Comparison of ENCODE assay signal across 27 cellular contexts in the genomic region with DNA sequence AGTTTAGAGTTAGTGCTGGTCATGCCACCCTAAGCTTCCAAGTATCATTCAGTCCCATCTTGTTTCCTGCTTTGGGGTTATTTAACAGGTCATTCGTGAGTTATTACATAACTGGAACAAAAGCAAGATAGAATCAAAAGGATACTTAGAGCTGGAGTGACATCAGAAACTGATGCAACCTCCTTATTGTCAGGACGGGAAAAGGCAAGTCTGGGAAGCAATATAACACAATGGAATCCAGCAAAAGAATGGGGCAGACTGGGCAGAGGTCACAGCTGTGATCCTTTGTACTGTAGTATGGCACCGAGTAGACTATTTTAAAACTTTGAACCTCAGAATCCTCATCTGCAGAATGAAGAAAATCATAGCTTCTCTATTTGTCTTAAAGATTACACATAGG. TPM values are rescaled to one million over a fixed set of nuclear protein-coding genes. Genes with fewer than 3 reads are reported as not detected.
A peak's percentile ranks its signal among the peaks of the same experiment; 100 is the strongest.
DNase-seq lines count a peak whose midpoint lies in the region; ATAC-seq and TF ChIP-seq lines count a peak whose summit lies in the region.
"Had no signal": no experiment of that assay in that cellular context is flagged by ENCODE, and none has a peak within 500 bp of the region (broad histone marks: within the 10 kb centered on the region; RNA-seq: fewer than 3 reads in every experiment).

No MANE protein-coding gene starts in this region.

- H3K9me3 ChIP-seq in mammary epithelial cell (replicated peaks; ENCODE audit: insufficient read depth, low read length), result no peaks in the 10 kb centered on the region
- no peaks in the 10 kb centered on the region for H3K9me3 ChIP-seq in psoas muscle
- H3K9me3 ChIP-seq: adrenal gland, heart right ventricle, right atrium auricular region, SJCRH30, vagina had no signal

- H4K20me1 ChIP-seq in mammary epithelial cell (ENCODE audit: insufficient read depth, low read length), result no peaks in the 10 kb centered on the region

- no TSS peak for BruUV-seq in mammary epithelial cell (replicated peaks; lab: Mats Ljungman, UMichigan)

- 38% methylated on average over 3 of the region's 3 CpGs for WGBS in mammary epithelial cell (ENCODE audit: low coverage, missing lambda C conversion rate)
- 56 to 81% (median 60%) methylated on average over 3 of the region's 3 CpGs for WGBS in psoas muscle, 3 donors

- H3K4me1 ChIP-seq in ACC112 (ENCODE audit: control insufficient read depth, insufficient read depth, low read length, unreplicated experiment) (peaks cover 14% of the 10 kb centered on the region), mammary epithelial cell (ENCODE audit: insufficient read depth, low read length) (peaks cover 6% of the 10 kb centered on the region), psoas muscle (peaks cover 19% of the 10 kb centered on the region)
- H3K4me1 ChIP-seq: foreskin keratinocyte had no signal

- CTCF ChIA-PET in mammary epithelial cell (lab: Charles Lee; ENCODE audit: low non-redundant PET), result no interaction called here

- H2AFZ ChIP-seq in ACC112 (ENCODE audit: low read length, unreplicated experiment), result no peak overlapping the region
- peak overlapping the region; percentile 36 for H2AFZ ChIP-seq in mammary epithelial cell (ENCODE audit: low read depth, low read length)

- intact Hi-C loops in mammary epithelial cell (cut with micrococcal nuclease) (no loop called here), psoas muscle (cut with DNase I) (no loop called here)

- H3K27me3 ChIP-seq in ACC112 (ENCODE audit: insufficient read depth, low read length) (no peaks in the 10 kb centered on the region), mammary epithelial cell (ENCODE audit: insufficient read depth, low read length) (no peaks in the 10 kb centered on the region), psoas muscle (ENCODE audit: insufficient read depth in 3 of 3, low read length in 2 of 3) (no peaks in the 10 kb centered on the region)
- H3K27me3 ChIP-seq: adrenal gland, cardiac muscle cell, foreskin keratinocyte, right atrium auricular region, SJCRH30, vagina had no signal

- H3K27ac ChIP-seq in ACC112 (ENCODE audit: low read depth, low read length) (peak overlapping the region; percentile 0; the same call in 1 of the 2 replicates), mammary epithelial cell (ENCODE audit: insufficient read depth, low read depth, low read length) (no peak overlapping the region), psoas muscle (no peak overlapping the region)
- H3K27ac ChIP-seq: adrenal gland, cardiac muscle cell, foreskin keratinocyte, heart right ventricle, HL-60, right atrium auricular region, SJCRH30, vagina had no signal

- DNase-seq in NCI-H69 (lab: John Stamatoyannopoulos, UW) (peak; percentile 22), mammary epithelial cell (peak; percentile 60), fibroblast of pulmonary artery (ENCODE audit: low read depth) (peak; percentile 93), psoas muscle (no peak), NCI-H748 treated with DMSO at 0.1 percent for 48 hours (lab: John Stamatoyannopoulos, UW) (no peak), NCI-H2081 (lab: John Stamatoyannopoulos, UW) (no peak), GF-D8 (lab: John Stamatoyannopoulos, UW) (no peak)
- DNase-seq: ACHN; activated naive CD4-positive, alpha-beta T cell; activated T-cell treated with anti-CD3 and anti-CD28 coated beads, Interleukin-2, amount 50 U/mL, for 4 hours; C1 segment of cervical spinal cord; heart right ventricle; left cardiac atrium; mesenchymal stem cell; naive B cell; NCI-H1092 treated with DMSO at 0.1 percent for 48 hours; NCI-H1930; nucleus accumbens; SJCRH30; stimulated activated CD4-positive, alpha-beta T cell treated with anti-CD3 and anti-CD28 coated beads, Interleukin-15, amount 100 ng/mL, for 24 hours had no signal

- no peak overlapping the region for H3K9ac ChIP-seq in mammary epithelial cell (ENCODE audit: insufficient read depth, low read length)

- H3K4me3 ChIP-seq in ACC112 (ENCODE audit: low read depth, low read length), result no peak overlapping the region
- H3K4me3 ChIP-seq in mammary epithelial cell (replicated peaks in 1 of 3; ENCODE audit: insufficient read depth in 1 of 3, low read depth in 2 of 3, low read length in 3 of 3), result no peak overlapping the region
- H3K4me3 ChIP-seq in fibroblast of pulmonary artery (replicated peaks; ENCODE audit: low read depth, low read length), result no peak overlapping the region
- H3K4me3 ChIP-seq in psoas muscle, result no peak overlapping the region
- H3K4me3 ChIP-seq: adrenal gland, cardiac muscle cell, heart right ventricle, right atrium auricular region, SJCRH30, vagina had no signal

- TF ChIP-seq CTCF in mammary epithelial cell (conservative IDR thresholded peaks at IDR 0.05 in 1 of 2, IDR thresholded peaks at IDR 0.05 in 1 of 2; ENCODE audit: extremely low read depth in 1 of 2, insufficient read depth in 1 of 2, low read depth in 1 of 2, low read length in 2 of 2) (no peak), fibroblast of pulmonary artery (IDR thresholded peaks at IDR 0.05; ENCODE audit: low read length, missing control alignments) (no peak), psoas muscle (IDR thresholded peaks at IDR 0.05) (no peak)

- H3K4me2 ChIP-seq in mammary epithelial cell (ENCODE audit: insufficient read depth, low read depth, low read length), result no peak overlapping the region

- in situ Hi-C loops in mammary epithelial cell (cut with MboI; ENCODE audit: low sequenced_read_pairs in 2 of 2), result no loop called here

- no peak for ATAC-seq in psoas muscle
- ATAC-seq: activated T-cell treated with anti-CD3 and anti-CD28 coated beads, Interleukin-2, amount 50 U/mL, for 4 hours; foreskin keratinocyte; heart right ventricle; left cardiac atrium had no signal

- H3K79me2 ChIP-seq in ACC112 (ENCODE audit: control insufficient read depth, insufficient read depth, low read length, unreplicated experiment), result peaks cover 11% of the 10 kb centered on the region
- H3K79me2 ChIP-seq in mammary epithelial cell (ENCODE audit: insufficient read depth, low read length), result peaks cover 14% of the 10 kb centered on the region

- H3K36me3 ChIP-seq in ACC112 (ENCODE audit: insufficient read depth, low read length) (no peaks in the 10 kb centered on the region), mammary epithelial cell (ENCODE audit: insufficient read depth, low read length) (no peaks in the 10 kb centered on the region), psoas muscle (ENCODE audit: insufficient read depth in 1 of 2, low read depth in 1 of 2) (no peaks in the 10 kb centered on the region)
- H3K36me3 ChIP-seq: adrenal gland, cardiac muscle cell, heart right ventricle, right atrium auricular region, SJCRH30, vagina had no signal

- dilution Hi-C loops in mammary epithelial cell (cut with HindIII; ENCODE audit: low sequenced_read_pairs), result no loop called here

RNA-seq across cellular contexts. Expression of gene PRSS23, which starts 4.4 kb away (rescaled TPM):
- total RNA-seq in mammary epithelial cell (100 to 1,000 TPM; 141 to 221 TPM), psoas muscle (10 to 100 TPM in 3 of 4 donors, 1 to 10 TPM in 1; 2.3 to 17.8 (median 15.7) TPM)
- polyA plus RNA-seq in mammary epithelial cell (138 TPM), psoas muscle (1 to 10 TPM; 3.9 to 4.4 (median 4.0) TPM)
- polyA minus RNA-seq in mammary epithelial cell, result 65.9 TPM

Comparison
In these comparisons a context has a peak if more than half of its experiments do, and no peak if none do; other contexts are left out.
1. DNase-seq: peak in NCI-H69 (single experiment), mammary epithelial cell (single experiment) and fibroblast of pulmonary artery (single experiment); none in psoas muscle (0 of 2), NCI-H748 treated with DMSO at 0.1 percent for 48 hours (single experiment), NCI-H2081 (0 of 2) and GF-D8 (single experiment).
2. RNA of gene PRSS23, which starts 4.4 kb away (total RNA-seq): 141 to 221 TPM in mammary epithelial cell; 2.3 to 17.8 TPM in psoas muscle; every median in the first group is over 4 times any median in the second.